Comparison of ENCODE assay signal across 1 cellular context in the genomic region with DNA sequence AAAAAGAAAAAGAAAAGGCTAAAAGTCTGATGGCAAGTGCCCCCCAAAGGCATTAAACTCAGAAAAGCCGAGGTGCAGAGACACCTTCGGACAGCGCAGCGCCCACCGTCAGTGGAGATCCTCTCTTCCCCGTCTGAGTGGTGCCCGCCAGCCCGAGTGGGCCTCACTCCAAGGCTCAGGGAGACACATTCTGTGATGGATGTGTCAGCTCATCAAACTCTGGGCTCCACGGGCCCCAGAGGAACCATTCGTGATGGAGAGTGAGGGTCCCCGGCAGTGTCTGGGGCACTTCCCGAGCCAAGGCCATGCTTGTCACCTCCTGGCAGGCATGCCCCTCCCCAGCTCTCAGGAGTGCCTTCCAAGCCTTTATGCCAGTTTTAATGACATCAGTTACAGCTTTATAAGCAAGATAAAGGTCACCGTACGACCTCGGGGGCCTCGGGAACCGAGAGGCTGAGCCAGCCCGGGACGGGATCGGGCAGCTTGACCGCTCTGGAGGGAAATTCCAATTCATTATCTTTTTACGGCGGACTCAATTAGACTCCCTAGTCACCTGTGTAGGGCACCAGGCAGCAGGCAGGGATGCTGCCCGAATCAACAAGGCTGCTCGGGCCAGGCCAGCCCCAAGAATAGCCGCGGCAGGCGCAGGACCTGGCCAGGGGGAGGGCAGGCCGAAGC.
TF ChIP-seq lines count a peak whose summit lies in the region.

No MANE protein-coding gene starts in this region.

TF ChIP-seq in SK-N-SH, 30 proteins besides CTCF, POLR2A, EP300 and RAD21 (continued from another document):
- TF ChIP-seq, protein P1, sequence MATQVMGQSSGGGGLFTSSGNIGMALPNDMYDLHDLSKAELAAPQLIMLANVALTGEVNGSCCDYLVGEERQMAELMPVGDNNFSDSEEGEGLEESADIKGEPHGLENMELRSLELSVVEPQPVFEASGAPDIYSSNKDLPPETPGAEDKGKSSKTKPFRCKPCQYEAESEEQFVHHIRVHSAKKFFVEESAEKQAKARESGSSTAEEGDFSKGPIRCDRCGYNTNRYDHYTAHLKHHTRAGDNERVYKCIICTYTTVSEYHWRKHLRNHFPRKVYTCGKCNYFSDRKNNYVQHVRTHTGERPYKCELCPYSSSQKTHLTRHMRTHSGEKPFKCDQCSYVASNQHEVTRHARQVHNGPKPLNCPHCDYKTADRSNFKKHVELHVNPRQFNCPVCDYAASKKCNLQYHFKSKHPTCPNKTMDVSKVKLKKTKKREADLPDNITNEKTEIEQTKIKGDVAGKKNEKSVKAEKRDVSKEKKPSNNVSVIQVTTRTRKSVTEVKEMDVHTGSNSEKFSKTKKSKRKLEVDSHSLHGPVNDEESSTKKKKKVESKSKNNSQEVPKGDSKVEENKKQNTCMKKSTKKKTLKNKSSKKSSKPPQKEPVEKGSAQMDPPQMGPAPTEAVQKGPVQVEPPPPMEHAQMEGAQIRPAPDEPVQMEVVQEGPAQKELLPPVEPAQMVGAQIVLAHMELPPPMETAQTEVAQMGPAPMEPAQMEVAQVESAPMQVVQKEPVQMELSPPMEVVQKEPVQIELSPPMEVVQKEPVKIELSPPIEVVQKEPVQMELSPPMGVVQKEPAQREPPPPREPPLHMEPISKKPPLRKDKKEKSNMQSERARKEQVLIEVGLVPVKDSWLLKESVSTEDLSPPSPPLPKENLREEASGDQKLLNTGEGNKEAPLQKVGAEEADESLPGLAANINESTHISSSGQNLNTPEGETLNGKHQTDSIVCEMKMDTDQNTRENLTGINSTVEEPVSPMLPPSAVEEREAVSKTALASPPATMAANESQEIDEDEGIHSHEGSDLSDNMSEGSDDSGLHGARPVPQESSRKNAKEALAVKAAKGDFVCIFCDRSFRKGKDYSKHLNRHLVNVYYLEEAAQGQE (IDR thresholded peaks at IDR 0.05; ENCODE audit: low read depth, low read length), result no peak
- no peak for TF ChIP-seq CHD2 (IDR thresholded peaks at IDR 0.05; ENCODE audit: low read length, partially characterized antibody)
- no peak for TF ChIP-seq GATA2 (CRISPR knock-in tag; IDR thresholded peaks at IDR 0.05)
